Comparison of ENCODE assay signal across 10 cellular contexts in the genomic region with DNA sequence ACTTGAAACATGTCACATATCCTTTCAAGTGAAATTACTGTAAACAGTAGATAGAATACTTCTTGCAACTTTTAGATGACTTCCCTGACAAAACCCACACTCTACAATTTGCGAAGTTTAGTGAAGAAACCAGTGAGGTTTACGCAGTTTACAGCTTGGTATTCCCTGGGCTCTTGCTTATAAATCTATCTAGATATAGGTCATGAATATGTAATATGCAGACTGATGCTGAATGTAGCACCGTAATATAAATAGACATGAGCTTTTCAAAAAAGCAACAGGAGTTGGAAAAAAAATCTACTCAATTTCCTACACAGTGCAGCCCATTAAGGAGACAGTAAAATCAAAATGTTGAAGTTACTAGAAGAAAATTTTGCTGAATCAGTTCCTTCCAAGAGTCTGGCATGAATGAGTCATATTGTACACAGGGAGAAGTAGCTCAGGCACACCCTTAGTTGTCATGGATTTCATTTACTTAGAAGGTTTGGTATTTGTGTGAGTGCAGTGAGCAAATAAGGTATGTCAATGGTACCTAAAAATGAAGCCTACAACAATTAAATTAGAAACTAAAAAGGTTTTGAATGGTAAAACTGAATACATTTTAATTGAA.
DNase-seq lines count a peak whose midpoint lies in the region; ATAC-seq and TF ChIP-seq lines count a peak whose summit lies in the region.
"Had no signal": no experiment of that assay in that cellular context is flagged by ENCODE, and none has a peak within 500 bp of the region (broad histone marks: within the 10 kb centered on the region; RNA-seq: fewer than 3 reads in every experiment).

No MANE protein-coding gene starts in this region.

- H3K4me3 ChIP-seq in osteoblast (ENCODE audit: insufficient read depth, low read length) = no peak overlapping the region
- no peak overlapping the region for H3K4me3 ChIP-seq in psoas muscle
- H3K4me3 ChIP-seq in gastrocnemius medialis = no peak overlapping the region

- H3K27ac ChIP-seq in osteoblast (ENCODE audit: low read depth, low read length) = no peak overlapping the region
- no peak overlapping the region for H3K27ac ChIP-seq in psoas muscle
- H3K27ac ChIP-seq in gastrocnemius medialis = no peak overlapping the region

- H3K9me3 Mint-ChIP-seq in dendritic cell treated with granulocyte-macrophage colony-stimulating factor and Interleukin-4, amounts not matched to agents 40 ng/mL and 50 ng/mL, for 4 days = peaks cover 7% of the 10 kb centered on the region

- H3K4me1 Mint-ChIP-seq in dendritic cell treated with granulocyte-macrophage colony-stimulating factor and Interleukin-4, amounts not matched to agents 40 ng/mL and 50 ng/mL, for 4 days (ENCODE audit: low read depth) = peaks cover 10% of the 10 kb centered on the region

- H3K9me3 ChIP-seq in osteoblast (ENCODE audit: low read depth, low read length) = no peaks in the 10 kb centered on the region
- H3K9me3 ChIP-seq in psoas muscle = no peaks in the 10 kb centered on the region
- no peaks in the 10 kb centered on the region for H3K9me3 ChIP-seq in gastrocnemius medialis

- no peak overlapping the region for H2AFZ ChIP-seq in osteoblast (ENCODE audit: low read length)

- WGBS in psoas muscle, 3 donors = 85 to 87% (median 87%) methylated on average over 3 of the region's 3 CpGs

- no peak for TF ChIP-seq POLR2A in gastrocnemius medialis (IDR thresholded peaks at IDR 0.05)

- H3K27me3 ChIP-seq in osteoblast (ENCODE audit: insufficient read depth, low read length) (no peaks in the 10 kb centered on the region), psoas muscle (ENCODE audit: insufficient read depth in 3 of 3, low read length in 2 of 3) (no peaks in the 10 kb centered on the region), gastrocnemius medialis (no peaks in the 10 kb centered on the region)

- no peaks in the 10 kb centered on the region for H4K20me1 ChIP-seq in osteoblast (ENCODE audit: insufficient read depth, low read length)

- H3K36me3 Mint-ChIP-seq in dendritic cell treated with granulocyte-macrophage colony-stimulating factor and Interleukin-4, amounts not matched to agents 40 ng/mL and 50 ng/mL, for 4 days (ENCODE audit: low read depth) = no peaks in the 10 kb centered on the region

- ATAC-seq in psoas muscle (no peak), gastrocnemius medialis (no peak)

- no peak overlapping the region for H3K4me2 ChIP-seq in osteoblast (ENCODE audit: insufficient read depth, low read length)

- no peaks in the 10 kb centered on the region for H3K4me1 ChIP-seq in osteoblast (ENCODE audit: insufficient read depth, low read length)
- no peaks in the 10 kb centered on the region for H3K4me1 ChIP-seq in psoas muscle
- no peaks in the 10 kb centered on the region for H3K4me1 ChIP-seq in gastrocnemius medialis

- in situ Hi-C loops in gastrocnemius medialis (cut with MboI; ENCODE audit: low sequenced_read_pairs in 4 of 4) = no loop called here

- H3K4me3 Mint-ChIP-seq in dendritic cell treated with granulocyte-macrophage colony-stimulating factor and Interleukin-4, amounts not matched to agents 40 ng/mL and 50 ng/mL, for 4 days = no peak overlapping the region

- peaks cover 3% of the 10 kb centered on the region for H3K27me3 Mint-ChIP-seq in dendritic cell treated with granulocyte-macrophage colony-stimulating factor and Interleukin-4, amounts not matched to agents 40 ng/mL and 50 ng/mL, for 4 days

- H3K27ac Mint-ChIP-seq in dendritic cell treated with granulocyte-macrophage colony-stimulating factor and Interleukin-4, amounts not matched to agents 40 ng/mL and 50 ng/mL, for 4 days = peak overlapping the region; percentile 51

- TF ChIP-seq CTCF in osteoblast (IDR thresholded peaks at IDR 0.05; ENCODE audit: extremely low read depth, low read depth, low read length) (no peak), psoas muscle (IDR thresholded peaks at IDR 0.05) (no peak), gastrocnemius medialis (IDR thresholded peaks at IDR 0.05 in 4 of 5, conservative IDR thresholded peaks at IDR 0.05 in 1 of 5) (no peak)

- intact Hi-C loops in dendritic cell treated with granulocyte-macrophage colony-stimulating factor and Interleukin-4, amounts not matched to agents 40 ng/mL and 50 ng/mL, for 4 days (cut with micrococcal nuclease) = no loop called here
- intact Hi-C loops in psoas muscle (cut with DNase I) = no loop called here
- intact Hi-C loops in gastrocnemius medialis (cut with DNase I; ENCODE audit: low total_unique reads) = no loop called here

- DNase-seq in Daoy (ENCODE audit: low read depth) (peak; percentile 79), NCI-H69 (lab: John Stamatoyannopoulos, UW) (peak; percentile 47), osteoblast (ENCODE audit: insufficient read length, low spot score, missing footprints) (peak; percentile 18), psoas muscle (no peak), gastrocnemius medialis (no peak), NCI-H345 treated with DMSO at 0.1 percent for 48 hours (lab: John Stamatoyannopoulos, UW; ENCODE audit: unreplicated experiment) (no peak), GM19240 (ENCODE audit: insufficient read length, low spot score) (no peak)
- DNase-seq: head of caudate nucleus, T-helper 1 cell had no signal

- H3K36me3 ChIP-seq in osteoblast (ENCODE audit: insufficient read depth, low read length) (no peaks in the 10 kb centered on the region), psoas muscle (ENCODE audit: insufficient read depth in 1 of 2, low read depth in 1 of 2) (no peaks in the 10 kb centered on the region), gastrocnemius medialis (no peaks in the 10 kb centered on the region)

- no peaks in the 10 kb centered on the region for H3K79me2 ChIP-seq in osteoblast (ENCODE audit: insufficient read depth, low read length)

Comparison
In these comparisons a context has a peak if more than half of its experiments do, and no peak if none do; other contexts are left out.
1. DNase-seq: peak in Daoy (single experiment), NCI-H69 (single experiment) and osteoblast (single experiment); none in psoas muscle (0 of 2), gastrocnemius medialis (0 of 2), NCI-H345 treated with DMSO at 0.1 percent for 48 hours (single experiment) and GM19240 (single experiment).